ENCODE assay signal across 17 cellular contexts in the genomic region with DNA sequence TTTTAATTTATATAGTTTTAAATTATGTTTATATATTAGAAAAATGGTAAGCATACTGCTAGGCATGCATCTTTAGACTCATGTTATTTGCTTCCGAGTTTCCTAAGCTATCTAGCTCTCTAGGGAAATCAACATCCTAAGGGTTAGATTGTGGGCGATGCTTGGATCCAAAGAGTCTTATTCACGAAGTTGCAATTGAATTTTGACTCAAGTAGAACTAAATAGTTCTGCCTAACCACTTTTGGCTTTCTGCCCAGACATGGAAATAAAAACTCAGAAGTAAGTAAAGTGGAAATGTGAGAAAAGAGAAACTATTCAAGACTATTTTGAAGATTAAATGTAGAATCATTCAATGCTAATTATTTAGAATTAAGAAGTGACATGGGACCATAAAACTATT.
DNase-seq lines count a peak whose midpoint lies in the region; FAIRE-seq and TF ChIP-seq lines count a peak whose summit lies in the region.
"Had no signal": no experiment of that assay in that cellular context is flagged by ENCODE, and none has a peak within 500 bp of the region (broad histone marks: within the 10 kb centered on the region; RNA-seq: fewer than 3 reads in every experiment).

No MANE protein-coding gene starts in this region.

- peaks cover 3% of the 10 kb centered on the region for H3K9me3 Mint-ChIP-seq in mesothelial cell of epicardium

- H3K4me1 ChIP-seq in adipocyte (ENCODE audit: control insufficient read depth, insufficient read depth, low read length) (no peaks in the 10 kb centered on the region), small intestine (ENCODE audit: control insufficient read depth in 2 of 2, insufficient read depth in 1 of 2, low read depth in 1 of 2, low read length in 1 of 2) (no peaks in the 10 kb centered on the region)
- H3K4me1 ChIP-seq: ascending aorta, left ventricle myocardium inferior had no signal

- no peaks in the 10 kb centered on the region for H3K36me3 Mint-ChIP-seq in mesothelial cell of epicardium
- H3K36me3 Mint-ChIP-seq: CD8-positive, alpha-beta T cell; natural killer cell treated with Interleukin-12 subunit alpha and Interleukin-12 subunit beta and Interleukin-15 and Interleukin-18, amount 100 ng/mL, for 72 hours; stimulated activated naive B cell treated with anti-CD40 and anti-IgM and Interleukin-4, amounts not matched to agents 10 μg/mL and 1 μg/mL and 100 μg/mL, for 72 hours had no signal

- no peak overlapping the region for H3K27ac Mint-ChIP-seq in mesothelial cell of epicardium
- H3K27ac Mint-ChIP-seq: activated CD4-positive, alpha-beta T cell treated with anti-CD3 and anti-CD28 coated beads, Interleukin-2, amount 10 ng/mL, durations not matched to agents 7 days and 5 days; activated T-helper 17 cell treated with anti-CD3 and anti-CD28 coated beads, Interleukin-2, amount 50 U/mL, for 72 hours; CD8-positive, alpha-beta T cell; natural killer cell treated with Interleukin-12 subunit alpha and Interleukin-12 subunit beta and Interleukin-15 and Interleukin-18, amount 100 ng/mL, for 72 hours; stimulated activated naive B cell treated with anti-CD40 and anti-IgM and Interleukin-4, amounts not matched to agents 10 μg/mL and 1 μg/mL and 100 μg/mL, for 72 hours had no signal

- 43 to 59% (median 50%) methylated on average over 3 of the region's 3 CpGs for WGBS in small intestine, 3 donors

- no peak overlapping the region for H3K27ac ChIP-seq in small intestine (ENCODE audit: low read depth in 1 of 2, low read length in 1 of 2)
- H3K27ac ChIP-seq: ascending aorta, left ventricle myocardium inferior had no signal

- peaks cover 10% of the 10 kb centered on the region for H3K4me1 Mint-ChIP-seq in mesothelial cell of epicardium
- H3K4me1 Mint-ChIP-seq: activated CD4-positive, alpha-beta T cell treated with anti-CD3 and anti-CD28 coated beads, Interleukin-2, amount 10 ng/mL, durations not matched to agents 7 days and 5 days; activated T-helper 17 cell treated with anti-CD3 and anti-CD28 coated beads, Interleukin-2, amount 50 U/mL, for 72 hours; stimulated activated naive B cell treated with anti-CD40 and anti-IgM and Interleukin-4, amounts not matched to agents 10 μg/mL and 1 μg/mL and 100 μg/mL, for 72 hours had no signal

- no peak for TF ChIP-seq CTCF in foreskin fibroblast (IDR thresholded peaks at IDR 0.05; ENCODE audit: low read depth, low read length)
- TF ChIP-seq CTCF in mesothelial cell of epicardium (IDR thresholded peaks at IDR 0.05; ENCODE audit: unreplicated experiment), result no peak

- H3K9me3 ChIP-seq in adipocyte (ENCODE audit: control insufficient read depth, low read length), result no peaks in the 10 kb centered on the region
- H3K9me3 ChIP-seq in small intestine (ENCODE audit: control insufficient read depth, low read depth), result peaks cover 1% of the 10 kb centered on the region
- H3K9me3 ChIP-seq: ascending aorta had no signal

- FAIRE-seq in small intestine (lab: Jason Lieb, UNC), result no peak
- no peak for FAIRE-seq in frontal cortex (lab: Jason Lieb, UNC)

- no peak overlapping the region for H3K9ac ChIP-seq in adipocyte (ENCODE audit: low read length)

- H3K36me3 ChIP-seq in adipocyte (ENCODE audit: control insufficient read depth, insufficient read depth, low read length, severe bottlenecking) (no peaks in the 10 kb centered on the region), small intestine (ENCODE audit: control insufficient read depth in 2 of 2, insufficient read depth in 2 of 2, low read length in 2 of 2) (no peaks in the 10 kb centered on the region)
- H3K36me3 ChIP-seq: ascending aorta, left ventricle myocardium inferior had no signal

- no peaks in the 10 kb centered on the region for H3K27me3 Mint-ChIP-seq in mesothelial cell of epicardium (ENCODE audit: low read depth)
- H3K27me3 Mint-ChIP-seq: activated CD4-positive, alpha-beta T cell treated with anti-CD3 and anti-CD28 coated beads, Interleukin-2, amount 10 ng/mL, durations not matched to agents 7 days and 5 days; activated T-helper 17 cell treated with anti-CD3 and anti-CD28 coated beads, Interleukin-2, amount 50 U/mL, for 72 hours; natural killer cell treated with Interleukin-12 subunit alpha and Interleukin-12 subunit beta and Interleukin-15 and Interleukin-18, amount 100 ng/mL, for 72 hours; stimulated activated naive B cell treated with anti-CD40 and anti-IgM and Interleukin-4, amounts not matched to agents 10 μg/mL and 1 μg/mL and 100 μg/mL, for 72 hours had no signal

- no peak overlapping the region for H3K4me3 Mint-ChIP-seq in mesothelial cell of epicardium
- H3K4me3 Mint-ChIP-seq: activated CD4-positive, alpha-beta T cell treated with anti-CD3 and anti-CD28 coated beads, Interleukin-2, amount 10 ng/mL, durations not matched to agents 7 days and 5 days; activated T-helper 17 cell treated with anti-CD3 and anti-CD28 coated beads, Interleukin-2, amount 50 U/mL, for 72 hours; CD8-positive, alpha-beta T cell; natural killer cell treated with Interleukin-12 subunit alpha and Interleukin-12 subunit beta and Interleukin-15 and Interleukin-18, amount 100 ng/mL, for 72 hours; stimulated activated naive B cell treated with anti-CD40 and anti-IgM and Interleukin-4, amounts not matched to agents 10 μg/mL and 1 μg/mL and 100 μg/mL, for 72 hours had no signal

- H3K4me3 ChIP-seq in adipocyte (ENCODE audit: low read length), result no peak overlapping the region
- no peak overlapping the region for H3K4me3 ChIP-seq in foreskin fibroblast (ENCODE audit: low read depth in 1 of 2, low read length in 2 of 2)
- H3K4me3 ChIP-seq in small intestine (ENCODE audit: low read depth in 1 of 2, low read length in 2 of 2), result no peak overlapping the region
- H3K4me3 ChIP-seq: ascending aorta, left ventricle myocardium inferior had no signal

- no peaks in the 10 kb centered on the region for H3K27me3 ChIP-seq in adipocyte (replicated peaks; ENCODE audit: control insufficient read depth, insufficient read depth, low read length)
- H3K27me3 ChIP-seq in small intestine (ENCODE audit: control insufficient read depth in 2 of 2, insufficient read depth in 2 of 2, low read length in 2 of 2), result no peaks in the 10 kb centered on the region
- H3K27me3 ChIP-seq: ascending aorta had no signal

- DNase-seq in LHCN-M2 (ENCODE audit: low read depth) (peak; percentile 19), adipocyte (ENCODE audit: low read depth) (peak; percentile 96), foreskin fibroblast (peak; percentile 1 to 27), stromal cell of bone marrow (ENCODE audit: low read depth) (peak; percentile 79), small intestine (no peak), mesothelial cell of epicardium (ENCODE audit: low spot score in 2 of 2, unreplicated experiment in 2 of 2) (no peak), frontal cortex (ENCODE audit: low spot score in 2 of 2) (no peak)
- DNase-seq: activated CD4-positive, alpha-beta T cell treated with anti-CD3 and anti-CD28 coated beads, Interleukin-2, amount 10 ng/mL, durations not matched to agents 7 days and 5 days; CD8-positive, alpha-beta T cell; left ventricle myocardium inferior; NCI-H1436 treated with DMSO at 0.1 percent for 48 hours; retina; stimulated activated naive B cell treated with anti-CD40 and anti-IgM and Interleukin-4, amounts not matched to agents 10 μg/mL and 1 μg/mL and 100 μg/mL, for 72 hours; T1000 had no signal

Comparison
In these comparisons a context has a peak if more than half of its experiments do, and no peak if none do; other contexts are left out.
1. DNase-seq: peak in LHCN-M2 (single experiment), adipocyte (single experiment), foreskin fibroblast (2 of 2) and stromal cell of bone marrow (single experiment); none in small intestine (single experiment), mesothelial cell of epicardium (0 of 2) and frontal cortex (0 of 2).